31 cellular contexts compared by ENCODE assay signal in the genomic region with DNA sequence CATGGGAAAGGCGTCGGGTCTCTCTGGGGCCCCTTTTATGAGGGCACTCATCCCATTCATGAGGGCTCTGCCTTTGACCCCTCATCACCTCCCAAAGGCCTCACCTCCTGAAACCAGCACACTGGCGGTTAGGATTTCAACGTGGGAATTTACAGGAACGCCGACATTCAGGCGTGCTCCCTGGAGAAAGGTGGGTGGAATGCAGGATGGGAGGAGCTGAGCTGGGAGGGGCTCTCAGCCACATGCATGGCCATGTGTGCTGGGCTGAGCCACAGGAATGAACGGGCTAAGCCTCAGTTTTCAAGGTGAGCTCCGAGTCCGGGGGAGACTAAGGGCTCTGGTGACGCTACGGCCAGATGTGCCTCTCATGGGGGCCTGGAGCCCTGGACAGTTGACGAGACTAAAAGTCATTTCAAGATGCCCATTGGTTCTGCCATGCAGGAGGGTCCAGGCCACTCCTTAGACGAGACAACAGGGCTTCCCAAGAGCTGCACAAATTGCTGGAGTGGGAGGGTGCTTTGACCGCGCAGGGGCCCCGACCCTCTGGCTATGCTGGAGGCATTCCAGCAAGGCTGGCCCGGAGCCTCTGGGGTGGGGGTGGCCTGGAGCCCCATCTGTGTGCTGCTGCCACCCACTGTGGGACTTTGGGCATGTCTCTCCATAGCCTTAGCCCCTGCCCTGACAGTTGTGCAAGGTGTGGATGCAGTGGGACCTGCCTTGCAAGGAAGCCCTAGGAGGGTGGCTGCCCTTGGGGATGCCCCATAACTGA. TPM values are rescaled to one million over a fixed set of nuclear protein-coding genes. Genes with fewer than 3 reads are reported as not detected.
DNase-seq lines count a peak whose midpoint lies in the region; ATAC-seq, FAIRE-seq and TF ChIP-seq lines count a peak whose summit lies in the region.
"Had no signal": no experiment of that assay in that cellular context is flagged by ENCODE, and none has a peak within 500 bp of the region (broad histone marks: within the 10 kb centered on the region; RNA-seq: fewer than 3 reads in every experiment).

No MANE protein-coding gene starts in this region.

- H3K4me1 ChIP-seq in HepG2 (ENCODE audit: insufficient read depth, low read length) (peaks cover 34% of the 10 kb centered on the region), right lobe of liver (peaks cover 0 to 6% (median 2%) of the 10 kb centered on the region in 4 donors)
- H3K4me1 ChIP-seq: BE2C had no signal

- in situ Hi-C loops in HepG2 (cut with HindIII; ENCODE audit: extremely low pct_ligation_motif_present, low pct_unique_long_range_greater_than_20kb), result no loop called here

- FAIRE-seq in HepG2 (lab: Jason Lieb, UNC), result peak; percentile 58
- FAIRE-seq: A204.1, endothelial cell of umbilical vein, K562 had no signal

- no peak overlapping the region for H3K27ac ChIP-seq in HepG2 (ENCODE audit: extremely low read length, insufficient read depth, low read length)
- no peak overlapping the region for H3K27ac ChIP-seq in right lobe of liver
- no peak overlapping the region for H3K27ac ChIP-seq in epithelial cell of prostate
- H3K27ac ChIP-seq: HL-60, stomach, upper lobe of left lung had no signal

- H3K27me3 Mint-ChIP-seq in nephron (ENCODE audit: low read depth), result no peaks in the 10 kb centered on the region
- peaks cover 18 to 33% of the 10 kb centered on the region in 2 donors for H3K27me3 Mint-ChIP-seq in effector memory CD8-positive, alpha-beta T cell

- H3K79me2 ChIP-seq in HepG2 (ENCODE audit: insufficient read depth, low read length), result peaks cover 11% of the 10 kb centered on the region

- H3K9me3 Mint-ChIP-seq in nephron, result no peaks in the 10 kb centered on the region
- H3K9me3 Mint-ChIP-seq in effector memory CD8-positive, alpha-beta T cell, result no peaks in the 10 kb centered on the region
- H3K9me3 Mint-ChIP-seq: activated CD4-positive, alpha-beta T cell treated with anti-CD3 and anti-CD28 coated beads, Interleukin-2, amount 10 ng/mL, durations not matched to agents 24 days and 14 days; activated naive CD8-positive, alpha-beta T cell treated with anti-CD3 and anti-CD28 coated beads, Interleukin-2, amount 50 U/mL, for 24 hours; HFFc6; natural killer cell; T-cell had no signal

- no peaks in the 10 kb centered on the region for H3K36me3 Mint-ChIP-seq in nephron (ENCODE audit: low read depth)
- H3K36me3 Mint-ChIP-seq in effector memory CD8-positive, alpha-beta T cell (ENCODE audit: insufficient read depth), result peaks cover 4% of the 10 kb centered on the region
- H3K36me3 Mint-ChIP-seq: natural killer cell, T-cell had no signal

- H3K4me3 Mint-ChIP-seq in nephron, result peak overlapping the region; percentile 60 to 93 (median 89)
- no peak overlapping the region for H3K4me3 Mint-ChIP-seq in effector memory CD8-positive, alpha-beta T cell
- H3K4me3 Mint-ChIP-seq: activated CD4-positive, alpha-beta T cell treated with anti-CD3 and anti-CD28 coated beads, Interleukin-2, amount 10 ng/mL, durations not matched to agents 24 days and 14 days; activated naive CD8-positive, alpha-beta T cell treated with anti-CD3 and anti-CD28 coated beads, Interleukin-2, amount 50 U/mL, for 24 hours; HFFc6; natural killer cell; T-cell had no signal

- TF ChIP-seq RAD21 in HepG2 (CRISPR knock-in tag; IDR thresholded peaks at IDR 0.05), result no peak

- H4K20me1 ChIP-seq in HepG2 (ENCODE audit: insufficient read depth, low read length), result peaks cover 5% of the 10 kb centered on the region; the same call in 1 of the 2 replicates

- TF ChIP-seq EP300 in HepG2 (IDR thresholded peaks at IDR 0.05; ENCODE audit: low read depth in 2 of 2, low read length in 2 of 2), result no peak
- no peak for TF ChIP-seq EP300 in HepG2 (CRISPR knock-in tag; IDR thresholded peaks at IDR 0.05; ENCODE audit: borderline replicate concordance)

- peak; percentile 7; the same call in 1 of the 3 replicates for ATAC-seq in HepG2
- no peak for ATAC-seq in right lobe of liver
- ATAC-seq in effector memory CD8-positive, alpha-beta T cell (replicated peaks), result no peak
- ATAC-seq: activated naive CD8-positive, alpha-beta T cell treated with anti-CD3 and anti-CD28 coated beads, Interleukin-2, amount 50 U/mL, for 24 hours; K562; natural killer cell; T-cell had no signal

- DNase-seq in HepG2 (ENCODE audit: low spot score), result peak; percentile 48
- DNase-seq in right lobe of liver, result no peak
- peak; percentile 5 for DNase-seq in epithelial cell of prostate (ENCODE audit: low read depth, low spot score)
- no peak for DNase-seq in effector memory CD8-positive, alpha-beta T cell
- DNase-seq in 8988T, result no peak
- DNase-seq in activated CD8-positive, alpha-beta memory T cell treated with anti-CD3 and anti-CD28 coated beads, Interleukin-2, amount 50 U/mL, for 4 hours, result no peak
- DNase-seq in MG63, result no peak
- DNase-seq: activated CD4-positive, alpha-beta T cell treated with anti-CD3 and anti-CD28 coated beads, Interleukin-2, amount 10 ng/mL, durations not matched to agents 24 days and 14 days; activated effector memory CD4-positive, alpha-beta T cell treated with Interleukin-2 at 50 U/mL for 16 hours; activated naive CD8-positive, alpha-beta T cell treated with anti-CD3 and anti-CD28 coated beads, Interleukin-2, amount 50 U/mL, for 24 hours; BE2C; Calu3; EL; foreskin fibroblast; HFFc6; natural killer cell; NCI-H82; posterior cingulate gyrus; Right ventricle myocardium superior; stimulated activated CD4-positive, alpha-beta T cell treated with anti-CD3 and anti-CD28 coated beads, Interleukin-4, amount 100 ng/mL, for 4 hours; stomach; T-cell had no signal

- H3K9me3 ChIP-seq in HepG2 (ENCODE audit: low read length), result no peaks in the 10 kb centered on the region
- H3K9me3 ChIP-seq in right lobe of liver, result no peaks in the 10 kb centered on the region
- no peaks in the 10 kb centered on the region for H3K9me3 ChIP-seq in MG63
- H3K9me3 ChIP-seq: BE2C, stomach, upper lobe of left lung had no signal

- no peak overlapping the region for H3K9ac ChIP-seq in HepG2 (ENCODE audit: insufficient read depth, low read depth, low read length)

- BruUV-seq in HepG2 (replicated peaks; lab: Mats Ljungman, UMichigan), result no TSS peak

- H3K4me3 ChIP-seq in HepG2 (replicated peaks in 1 of 3; ENCODE audit: insufficient read depth in 1 of 3, low read depth in 2 of 3, low read length in 3 of 3) (peak overlapping the region in 1 of 3 experiments; percentile 21; a peak in 1 of 6 replicates), right lobe of liver (no peak overlapping the region), MG63 (no peak overlapping the region)
- H3K4me3 ChIP-seq: K562, stomach, upper lobe of left lung had no signal

- no peaks in the 10 kb centered on the region for H3K36me3 ChIP-seq in HepG2 (replicated peaks in 1 of 2; ENCODE audit: control insufficient read depth in 1 of 2, insufficient read depth in 2 of 2, low read length in 2 of 2)
- H3K36me3 ChIP-seq in right lobe of liver, result no peaks in the 10 kb centered on the region
- H3K36me3 ChIP-seq in MG63, result 0 out of 2 replicates have a peak, but pooled peaks cover under 1% of the 10 kb centered on the region
- H3K36me3 ChIP-seq: BE2C, stomach, upper lobe of left lung had no signal

- no peak overlapping the region for H2AFZ ChIP-seq in HepG2 (ENCODE audit: low read length)

- POLR2A ChIA-PET in HepG2 (lab: Yijun Ruan, JAX), result no interaction called here

- WGBS in HepG2 (ENCODE audit: low lambda C conversion rate), result 10% methylated on average over 14 of the region's 18 CpGs
- WGBS in right lobe of liver (ENCODE audit: insufficient coverage, low coverage, low lambda C conversion rate, missing lambda C conversion rate), result 23% methylated on average over 5 of the region's 18 CpGs

- intact Hi-C loops in HepG2 (cut with micrococcal nuclease; ENCODE audit: unreplicated experiment), result loop anchor here (5.0 kb wide), 1 partner anchor 47 kb away; no protein-coding TSS in a partner anchor
- intact Hi-C loops in right lobe of liver (cut with DNase I), result no loop called here

- H3K4me1 Mint-ChIP-seq in nephron, result peaks cover 80% of the 10 kb centered on the region
- peaks cover 8 to 13% of the 10 kb centered on the region in 2 donors for H3K4me1 Mint-ChIP-seq in effector memory CD8-positive, alpha-beta T cell (ENCODE audit: low read depth in 2 of 2)

- H3K4me2 ChIP-seq in HepG2 (ENCODE audit: low read depth, low read length), result peak overlapping the region; percentile 38; the same call in 1 of the 2 replicates

- CTCF ChIA-PET in HepG2 (lab: Yijun Ruan, JAX; ENCODE audit: low intra/inter-chr PET ratio, low total read pairs), result no interaction called here

- peak overlapping the region; percentile 83 to 86 (median 86) for H3K27ac Mint-ChIP-seq in nephron
- H3K27ac Mint-ChIP-seq in effector memory CD8-positive, alpha-beta T cell, result no peak overlapping the region
- H3K27ac Mint-ChIP-seq: activated CD4-positive, alpha-beta T cell treated with anti-CD3 and anti-CD28 coated beads, Interleukin-2, amount 10 ng/mL, durations not matched to agents 24 days and 14 days; activated naive CD8-positive, alpha-beta T cell treated with anti-CD3 and anti-CD28 coated beads, Interleukin-2, amount 50 U/mL, for 24 hours; HFFc6; natural killer cell; T-cell had no signal

- H3K27me3 ChIP-seq in HepG2 (ENCODE audit: control insufficient read depth in 1 of 2, insufficient read depth in 2 of 2, low read length in 2 of 2), result peaks cover 8 to 33% of the 10 kb centered on the region in 2 experiments; a peak in 4 of 5 replicates
- no peaks in the 10 kb centered on the region for H3K27me3 ChIP-seq in right lobe of liver
- no peaks in the 10 kb centered on the region for H3K27me3 ChIP-seq in MG63
- H3K27me3 ChIP-seq: upper lobe of left lung had no signal

- TF ChIP-seq POLR2A in HepG2 (IDR thresholded peaks at IDR 0.05; ENCODE audit: insufficient read depth in 1 of 2, low read depth in 2 of 2, low read length in 2 of 2) (no peak), right lobe of liver (IDR thresholded peaks at IDR 0.05) (no peak)

- TF ChIP-seq CTCF in HepG2 (CRISPR knock-in tag; IDR thresholded peaks at IDR 0.05) (no peak), right lobe of liver (IDR thresholded peaks at IDR 0.05) (no peak), nephron (IDR thresholded peaks at IDR 0.05; ENCODE audit: unreplicated experiment in 3 of 3) (no peak)

RNA-seq across cellular contexts. Expression of a gene that starts 3.8 kb away (rescaled TPM):
- total RNA-seq in HepG2 (2016; rRNA removed; fragmentation: Illumina TruSeq; extraction: Trizol), result 51.4 and 132 TPM in 2 replicates
- 32.3 and 33.5 TPM in 2 replicates for total RNA-seq in HepG2 (2016; cell fraction: cytosol; rRNA removed; fragmentation: Illumina TruSeq; extraction: Trizol; ENCODE audit: low read depth)
- 44.4 and 147 TPM in 2 replicates for total RNA-seq in HepG2 (2016; cell fraction: insoluble cytoplasmic fraction; rRNA removed; fragmentation: Illumina TruSeq; extraction: Trizol)
- total RNA-seq in HepG2 (2016; cell fraction: membrane; rRNA removed; fragmentation: Illumina TruSeq; extraction: Trizol), result 36.6 and 38.2 TPM in 2 replicates
- total RNA-seq in HepG2 (2016; cell fraction: nucleus; rRNA removed; fragmentation: Illumina TruSeq; extraction: Trizol), result 173 and 206 TPM in 2 replicates
- 132 and 173 TPM in 2 replicates for polyA plus RNA-seq in HepG2 (2011; rRNA removed)
- polyA plus RNA-seq in HepG2 (2011; cell fraction: cytosol; rRNA removed), result 40.1 and 86.0 TPM in 2 replicates
- 1,804 and 3,077 TPM in 2 replicates for polyA plus RNA-seq in HepG2 (2011; cell fraction: nucleus; rRNA removed)
- 112 and 149 TPM in 2 replicates for polyA plus RNA-seq in HepG2 (2012)
- polyA plus RNA-seq in HepG2 (2016; cell fraction: cytosol; fragmentation: Illumina TruSeq; extraction: Trizol; ENCODE audit: low read depth), result 5.1 and 5.7 TPM in 2 replicates
- polyA plus RNA-seq in HepG2 (2016; cell fraction: insoluble cytoplasmic fraction; fragmentation: Illumina TruSeq; extraction: Trizol; ENCODE audit: low read depth), result 47.2 and 54.2 TPM in 2 replicates
- 13.3 and 16.2 TPM in 2 replicates for polyA plus RNA-seq in HepG2 (2016; cell fraction: membrane; fragmentation: Illumina TruSeq; extraction: Trizol; ENCODE audit: low read depth)
- polyA plus RNA-seq in HepG2 (2016; cell fraction: nucleus; fragmentation: Illumina TruSeq; extraction: Trizol; ENCODE audit: insufficient read depth, low read depth), result 572 and 622 TPM in 2 replicates
- 69.2 and 278 TPM in 2 replicates for polyA minus RNA-seq in HepG2 (2011; rRNA and poly(A)+ RNA removed; ENCODE audit: low replicate concordance)
- polyA minus RNA-seq in HepG2 (2011; cell fraction: cytosol; rRNA and poly(A)+ RNA removed), result 47.8 and 61.7 TPM in 2 replicates
- 203 and 232 TPM in 2 replicates for polyA minus RNA-seq in HepG2 (2011; cell fraction: nucleus; rRNA and poly(A)+ RNA removed)
- 10 to 100 TPM; 17.4 to 42.8 (median 29.5) TPM for total RNA-seq in right lobe of liver
- total RNA-seq in MG63 (2014; rRNA removed; shearing (Covaris generic); ENCODE audit: low replicate concordance), result 67.2 and 83.8 TPM in 2 replicates

RNA-seq across cellular contexts. Expression of a gene that starts 14.6 kb away (rescaled TPM):
- not detected in 2 replicates for total RNA-seq in HepG2 (2016; rRNA removed; fragmentation: Illumina TruSeq; extraction: Trizol)
- not detected in 2 replicates for total RNA-seq in HepG2 (2016; cell fraction: cytosol; rRNA removed; fragmentation: Illumina TruSeq; extraction: Trizol; ENCODE audit: low read depth)
- not detected in 2 replicates for total RNA-seq in HepG2 (2016; cell fraction: insoluble cytoplasmic fraction; rRNA removed; fragmentation: Illumina TruSeq; extraction: Trizol)
- not detected in 2 replicates for total RNA-seq in HepG2 (2016; cell fraction: membrane; rRNA removed; fragmentation: Illumina TruSeq; extraction: Trizol)
- not detected in 2 replicates for total RNA-seq in HepG2 (2016; cell fraction: nucleus; rRNA removed; fragmentation: Illumina TruSeq; extraction: Trizol)
- not detected in 2 replicates for polyA plus RNA-seq in HepG2 (2011; rRNA removed)
- not detected in 2 replicates for polyA plus RNA-seq in HepG2 (2011; cell fraction: cytosol; rRNA removed)
- not detected in 2 replicates for polyA plus RNA-seq in HepG2 (2011; cell fraction: nucleus; rRNA removed)
- polyA plus RNA-seq in HepG2 (2012), result 0.27 TPM in 1 of 2 replicates, not detected in the other
- polyA plus RNA-seq in HepG2 (2016; cell fraction: cytosol; fragmentation: Illumina TruSeq; extraction: Trizol; ENCODE audit: low read depth), result not detected in 2 replicates
- not detected in 2 replicates for polyA plus RNA-seq in HepG2 (2016; cell fraction: insoluble cytoplasmic fraction; fragmentation: Illumina TruSeq; extraction: Trizol; ENCODE audit: low read depth)
- polyA plus RNA-seq in HepG2 (2016; cell fraction: membrane; fragmentation: Illumina TruSeq; extraction: Trizol; ENCODE audit: low read depth), result not detected in 2 replicates
- polyA plus RNA-seq in HepG2 (2016; cell fraction: nucleus; fragmentation: Illumina TruSeq; extraction: Trizol; ENCODE audit: insufficient read depth, low read depth), result not detected in 2 replicates
- not detected in 2 replicates for polyA minus RNA-seq in HepG2 (2011; rRNA and poly(A)+ RNA removed; ENCODE audit: low replicate concordance)
- polyA minus RNA-seq in HepG2 (2011; cell fraction: cytosol; rRNA and poly(A)+ RNA removed), result not detected in 2 replicates
- polyA minus RNA-seq in HepG2 (2011; cell fraction: nucleus; rRNA and poly(A)+ RNA removed), result not detected in 2 replicates
- total RNA-seq in right lobe of liver, result not detected
- not detected in 2 replicates for total RNA-seq in MG63 (2014; rRNA removed; shearing (Covaris generic); ENCODE audit: low replicate concordance)
- total RNA-seq: activated CD4-positive, alpha-beta T cell treated with anti-CD3 and anti-CD28 coated beads, Interleukin-2, amount 10 ng/mL, durations not matched to agents 24 days and 14 days; Calu3; endothelial cell of umbilical vein; HFFc6; K562; mesenteric fat pad; natural killer cell; OCI-LY7; Right ventricle myocardium superior; T-cell had no signal
- polyA plus RNA-seq: K562 had no signal

RNA-seq across cellular contexts. Expression of a gene that starts 24.1 kb away (rescaled TPM):
- total RNA-seq in HepG2 (2016; rRNA removed; fragmentation: Illumina TruSeq; extraction: Trizol) (not detected in 2 replicates), right lobe of liver (not detected)
- total RNA-seq in HepG2 (2016; cell fraction: cytosol; rRNA removed; fragmentation: Illumina TruSeq; extraction: Trizol; ENCODE audit: low read depth), result not detected in 2 replicates
- total RNA-seq in HepG2 (2016; cell fraction: insoluble cytoplasmic fraction; rRNA removed; fragmentation: Illumina TruSeq; extraction: Trizol), result not detected in 2 replicates
- total RNA-seq in HepG2 (2016; cell fraction: membrane; rRNA removed; fragmentation: Illumina TruSeq; extraction: Trizol), result not detected in 2 replicates
- total RNA-seq in HepG2 (2016; cell fraction: nucleus; rRNA removed; fragmentation: Illumina TruSeq; extraction: Trizol), result not detected in 2 replicates
- polyA plus RNA-seq in HepG2 (2011; rRNA removed), result 0.03 TPM in 1 of 2 replicates, not detected in the other
- polyA plus RNA-seq in HepG2 (2011; cell fraction: cytosol; rRNA removed), result 0.03 TPM in 1 of 2 replicates, not detected in the other
- 0.09 and 0.14 TPM in 2 replicates for polyA plus RNA-seq in HepG2 (2011; cell fraction: nucleus; rRNA removed)
- polyA plus RNA-seq in HepG2 (2012), result not detected in 2 replicates
- not detected in 2 replicates for polyA plus RNA-seq in HepG2 (2016; cell fraction: cytosol; fragmentation: Illumina TruSeq; extraction: Trizol; ENCODE audit: low read depth)
- not detected in 2 replicates for polyA plus RNA-seq in HepG2 (2016; cell fraction: insoluble cytoplasmic fraction; fragmentation: Illumina TruSeq; extraction: Trizol; ENCODE audit: low read depth)
- not detected in 2 replicates for polyA plus RNA-seq in HepG2 (2016; cell fraction: membrane; fragmentation: Illumina TruSeq; extraction: Trizol; ENCODE audit: low read depth)
- polyA plus RNA-seq in HepG2 (2016; cell fraction: nucleus; fragmentation: Illumina TruSeq; extraction: Trizol; ENCODE audit: insufficient read depth, low read depth), result not detected in 2 replicates
- polyA minus RNA-seq in HepG2 (2011; rRNA and poly(A)+ RNA removed; ENCODE audit: low replicate concordance), result not detected in 2 replicates
- polyA minus RNA-seq in HepG2 (2011; cell fraction: cytosol; rRNA and poly(A)+ RNA removed), result not detected in 2 replicates
- under 0.01 and 0.12 TPM in 2 replicates for polyA minus RNA-seq in HepG2 (2011; cell fraction: nucleus; rRNA and poly(A)+ RNA removed)
- not detected in 2 replicates for total RNA-seq in MG63 (2014; rRNA removed; shearing (Covaris generic); ENCODE audit: low replicate concordance)
- total RNA-seq: activated CD4-positive, alpha-beta T cell treated with anti-CD3 and anti-CD28 coated beads, Interleukin-2, amount 10 ng/mL, durations not matched to agents 24 days and 14 days; Calu3; endothelial cell of umbilical vein; K562; kidney epithelial cell; mesenteric fat pad; Right ventricle myocardium superior had no signal
- polyA plus RNA-seq: endothelial cell of umbilical vein, K562 had no signal

RNA-seq across cellular contexts. Expression of a gene that starts 33.1 kb away (rescaled TPM):
- 0.20 and 0.27 TPM in 2 replicates for total RNA-seq in HepG2 (2016; rRNA removed; fragmentation: Illumina TruSeq; extraction: Trizol)
- not detected in 2 replicates for total RNA-seq in HepG2 (2016; cell fraction: cytosol; rRNA removed; fragmentation: Illumina TruSeq; extraction: Trizol; ENCODE audit: low read depth)
- total RNA-seq in HepG2 (2016; cell fraction: insoluble cytoplasmic fraction; rRNA removed; fragmentation: Illumina TruSeq; extraction: Trizol), result 0.33 and 0.45 TPM in 2 replicates
- 0.12 and 0.17 TPM in 2 replicates for total RNA-seq in HepG2 (2016; cell fraction: membrane; rRNA removed; fragmentation: Illumina TruSeq; extraction: Trizol)
- total RNA-seq in HepG2 (2016; cell fraction: nucleus; rRNA removed; fragmentation: Illumina TruSeq; extraction: Trizol), result 0.28 and 0.53 TPM in 2 replicates
- 5.1 and 8.6 TPM in 2 replicates for polyA plus RNA-seq in HepG2 (2011; rRNA removed)
- 4.3 and 7.9 TPM in 2 replicates for polyA plus RNA-seq in HepG2 (2011; cell fraction: cytosol; rRNA removed)
- polyA plus RNA-seq in HepG2 (2011; cell fraction: nucleus; rRNA removed), result 81.1 and 86.7 TPM in 2 replicates
- polyA plus RNA-seq in HepG2 (2012), result 2.6 and 6.6 TPM in 2 replicates
- polyA plus RNA-seq in HepG2 (2016; cell fraction: cytosol; fragmentation: Illumina TruSeq; extraction: Trizol; ENCODE audit: low read depth), result 0.14 TPM in 1 of 2 replicates, not detected in the other
- 0.37 TPM in 1 of 2 replicates, not detected in the other for polyA plus RNA-seq in HepG2 (2016; cell fraction: insoluble cytoplasmic fraction; fragmentation: Illumina TruSeq; extraction: Trizol; ENCODE audit: low read depth)
- 0.29 TPM in 1 of 2 replicates, not detected in the other for polyA plus RNA-seq in HepG2 (2016; cell fraction: membrane; fragmentation: Illumina TruSeq; extraction: Trizol; ENCODE audit: low read depth)
- 0.62 and 0.85 TPM in 2 replicates for polyA plus RNA-seq in HepG2 (2016; cell fraction: nucleus; fragmentation: Illumina TruSeq; extraction: Trizol; ENCODE audit: insufficient read depth, low read depth)
- 0.37 and 4.3 TPM in 2 replicates for polyA minus RNA-seq in HepG2 (2011; rRNA and poly(A)+ RNA removed; ENCODE audit: low replicate concordance)
- polyA minus RNA-seq in HepG2 (2011; cell fraction: cytosol; rRNA and poly(A)+ RNA removed), result 2.0 and 2.2 TPM in 2 replicates
- 6.4 and 9.9 TPM in 2 replicates for polyA minus RNA-seq in HepG2 (2011; cell fraction: nucleus; rRNA and poly(A)+ RNA removed)
- not detected for total RNA-seq in right lobe of liver
- not detected in 2 replicates for total RNA-seq in MG63 (2014; rRNA removed; shearing (Covaris generic); ENCODE audit: low replicate concordance)
- total RNA-seq: activated CD4-positive, alpha-beta T cell treated with anti-CD3 and anti-CD28 coated beads, Interleukin-2, amount 10 ng/mL, durations not matched to agents 24 days and 14 days; endothelial cell of umbilical vein; HFFc6; natural killer cell; stomach; T-cell had no signal
- polyA plus RNA-seq: endothelial cell of umbilical vein, stomach had no signal

RNA-seq across cellular contexts. Expression of a gene that starts 52.9 kb away (rescaled TPM):
- total RNA-seq in HepG2 (2016; rRNA removed; fragmentation: Illumina TruSeq; extraction: Trizol), result 37.7 and 39.8 TPM in 2 replicates
- 15.1 and 15.2 TPM in 2 replicates for total RNA-seq in HepG2 (2016; cell fraction: cytosol; rRNA removed; fragmentation: Illumina TruSeq; extraction: Trizol; ENCODE audit: low read depth)
- 35.8 and 37.7 TPM in 2 replicates for total RNA-seq in HepG2 (2016; cell fraction: insoluble cytoplasmic fraction; rRNA removed; fragmentation: Illumina TruSeq; extraction: Trizol)
- total RNA-seq in HepG2 (2016; cell fraction: membrane; rRNA removed; fragmentation: Illumina TruSeq; extraction: Trizol), result 41.8 and 42.4 TPM in 2 replicates
- 28.2 and 31.2 TPM in 2 replicates for total RNA-seq in HepG2 (2016; cell fraction: nucleus; rRNA removed; fragmentation: Illumina TruSeq; extraction: Trizol)
- polyA plus RNA-seq in HepG2 (2011; rRNA removed), result 34.5 and 36.4 TPM in 2 replicates
- polyA plus RNA-seq in HepG2 (2011; cell fraction: cytosol; rRNA removed), result 27.2 and 28.5 TPM in 2 replicates
- polyA plus RNA-seq in HepG2 (2011; cell fraction: nucleus; rRNA removed), result 36.7 and 41.9 TPM in 2 replicates
- polyA plus RNA-seq in HepG2 (2012), result 36.8 and 38.5 TPM in 2 replicates
- polyA plus RNA-seq in HepG2 (2016; cell fraction: cytosol; fragmentation: Illumina TruSeq; extraction: Trizol; ENCODE audit: low read depth), result 9.5 and 11.3 TPM in 2 replicates
- polyA plus RNA-seq in HepG2 (2016; cell fraction: insoluble cytoplasmic fraction; fragmentation: Illumina TruSeq; extraction: Trizol; ENCODE audit: low read depth), result 51.6 and 60.0 TPM in 2 replicates
- polyA plus RNA-seq in HepG2 (2016; cell fraction: membrane; fragmentation: Illumina TruSeq; extraction: Trizol; ENCODE audit: low read depth), result 29.6 and 31.9 TPM in 2 replicates
- 75.9 and 78.1 TPM in 2 replicates for polyA plus RNA-seq in HepG2 (2016; cell fraction: nucleus; fragmentation: Illumina TruSeq; extraction: Trizol; ENCODE audit: insufficient read depth, low read depth)
- 40.3 and 47.9 TPM in 2 replicates for polyA minus RNA-seq in HepG2 (2011; rRNA and poly(A)+ RNA removed; ENCODE audit: low replicate concordance)
- polyA minus RNA-seq in HepG2 (2011; cell fraction: cytosol; rRNA and poly(A)+ RNA removed), result 30.1 and 32.4 TPM in 2 replicates
- 17.8 and 21.1 TPM in 2 replicates for polyA minus RNA-seq in HepG2 (2011; cell fraction: nucleus; rRNA and poly(A)+ RNA removed)
- 10 to 100 TPM; 16.4 to 23.6 (median 21.1) TPM for total RNA-seq in right lobe of liver
- total RNA-seq in MG63 (2014; rRNA removed; shearing (Covaris generic); ENCODE audit: low replicate concordance), result 17.0 and 19.8 TPM in 2 replicates

Comparison
In these comparisons a context has a peak if more than half of its experiments do, and no peak if none do; other contexts are left out.
1. DNase-seq: peak in HepG2 (single experiment) and epithelial cell of prostate (single experiment); none in right lobe of liver (0 of 3), effector memory CD8-positive, alpha-beta T cell (0 of 3), 8988T (single experiment), activated CD8-positive, alpha-beta memory T cell treated with anti-CD3 and anti-CD28 coated beads, Interleukin-2, amount 50 U/mL, for 4 hours (single experiment) and MG63 (single experiment).
2. H3K27ac Mint-ChIP-seq: peak in nephron (3 of 3); none in effector memory CD8-positive, alpha-beta T cell (0 of 2).
3. H3K4me3 Mint-ChIP-seq: peak in nephron (3 of 3); none in effector memory CD8-positive, alpha-beta T cell (0 of 2).